Comparison of ENCODE assay signal across 39 cellular contexts in genomic region chr10:101266396-101267298, GRCh38. TPM values are rescaled to one million over a fixed set of nuclear protein-coding genes. Genes with fewer than 3 reads are reported as not detected.
"Had no signal": no experiment of that assay in that cellular context is flagged by ENCODE, and none has a peak within 500 bp of the region (broad histone marks: within the 10 kb centered on the region; RNA-seq: fewer than 3 reads in every experiment).

No MANE protein-coding gene starts in this region.

- DNase-seq: activated CD4-positive, alpha-beta T cell treated with anti-CD3 and anti-CD28 coated beads for 48 hours; activated CD4-positive, alpha-beta T cell treated with anti-CD3 and anti-CD28 coated beads, Interleukin-2, amount 50 U/mL, for 48 hours; activated CD8-positive, alpha-beta memory T cell treated with anti-CD3 and anti-CD28 coated beads, Interleukin-2, amount 50 U/mL, for 4 hours; activated effector memory CD4-positive, alpha-beta T cell treated with anti-CD3 and anti-CD28 coated beads, Interleukin-2, amount 50 U/mL, for 16 hours; activated naive CD4-positive, alpha-beta T cell treated with anti-CD3 and anti-CD28 coated beads for 36 hours; activated naive CD8-positive, alpha-beta T cell treated with anti-CD3 and anti-CD28 coated beads for 36 hours; activated T-cell treated with anti-CD3 and anti-CD28 coated beads, Interleukin-2, amount 50 U/mL, for 1 hour; brain microvascular endothelial cell; effector memory CD8-positive, alpha-beta T cell; head of caudate nucleus; hypothalamus; mucosa of descending colon; nucleus accumbens; stimulated activated CD4-positive, alpha-beta T cell treated with anti-CD3 and anti-CD28 coated beads, Interleukin-15, amount 100 ng/mL, for 24 hours; stimulated activated CD4-positive, alpha-beta T cell treated with anti-CD3 and anti-CD28 coated beads, Interleukin-2, amount 100 ng/mL, for 24 hours; stimulated activated naive B cell treated with anti-CD40 and anti-IgM and Interleukin-4, amounts not matched to agents 10 μg/mL and 1 μg/mL and 100 μg/mL, for 72 hours; stomach; T-helper 9 cell; thyroid gland; upper lobe of left lung had no signal

- H3K4me3 ChIP-seq: ascending aorta, coronary artery, mucosa of descending colon, right atrium auricular region, stomach, thyroid gland, upper lobe of left lung, vagina had no signal

- H3K9ac ChIP-seq: parathyroid adenoma had no signal

- H3K27ac Mint-ChIP-seq: activated naive CD4-positive, alpha-beta T cell treated with anti-CD3 and anti-CD28 coated beads for 36 hours; activated naive CD8-positive, alpha-beta T cell treated with anti-CD3 and anti-CD28 coated beads for 36 hours; activated T-helper 1 cell treated with anti-CD3 and anti-CD28 coated beads, Interleukin-12 subunit alpha, Interleukin-12 subunit beta, Interleukin-2, Interleukin-4 antibody, amounts not matched to agents 30 ng/mL and 10 ng/mL and 1 ng/mL, durations not matched to agents 14 hours and 24 hours and 36 hours; effector memory CD8-positive, alpha-beta T cell; memory B cell; natural killer cell treated with Interleukin-12 subunit alpha and Interleukin-12 subunit beta and Interleukin-15 and Interleukin-18, amount 100 ng/mL, for 72 hours; stimulated activated naive B cell treated with anti-CD40 and anti-IgM and Interleukin-4, amounts not matched to agents 10 μg/mL and 1 μg/mL and 100 μg/mL, for 72 hours; T-helper 1 cell treated with Interleukin-12 subunit alpha and Interleukin-12 subunit beta and Interleukin-4 antibody, amounts not matched to agents 30 μg/mL and 1 μg/mL, for 36 hours had no signal

- H3K27ac ChIP-seq: ascending aorta, brain microvascular endothelial cell, coronary artery, parathyroid adenoma, right atrium auricular region, stomach, thyroid gland, upper lobe of left lung, vagina, VCaP had no signal

- H3K9me3 ChIP-seq: ascending aorta, mucosa of descending colon, right atrium auricular region, stomach, thyroid gland, upper lobe of left lung, vagina had no signal

- H3K27me3 ChIP-seq: ascending aorta, right atrium auricular region, thyroid gland, upper lobe of left lung, vagina had no signal

- H3K79me2 ChIP-seq: parathyroid adenoma had no signal

- H3K4me1 ChIP-seq: ascending aorta, parathyroid adenoma, right atrium auricular region, stomach, thyroid gland, upper lobe of left lung, vagina had no signal

- H3K36me3 ChIP-seq: ascending aorta, brain microvascular endothelial cell, right atrium auricular region, stomach, thyroid gland, upper lobe of left lung, vagina had no signal

- H3K9me3 Mint-ChIP-seq: activated naive CD4-positive, alpha-beta T cell treated with anti-CD3 and anti-CD28 coated beads for 36 hours; activated naive CD8-positive, alpha-beta T cell treated with anti-CD3 and anti-CD28 coated beads for 36 hours; activated T-helper 1 cell treated with anti-CD3 and anti-CD28 coated beads, Interleukin-12 subunit alpha, Interleukin-12 subunit beta, Interleukin-2, Interleukin-4 antibody, amounts not matched to agents 30 ng/mL and 10 ng/mL and 1 ng/mL, durations not matched to agents 14 hours and 24 hours and 36 hours; effector memory CD8-positive, alpha-beta T cell; memory B cell; natural killer cell treated with Interleukin-12 subunit alpha and Interleukin-12 subunit beta and Interleukin-15 and Interleukin-18, amount 100 ng/mL, for 72 hours; stimulated activated naive B cell treated with anti-CD40 and anti-IgM and Interleukin-4, amounts not matched to agents 10 μg/mL and 1 μg/mL and 100 μg/mL, for 72 hours; T-helper 1 cell treated with Interleukin-12 subunit alpha and Interleukin-12 subunit beta and Interleukin-4 antibody, amounts not matched to agents 30 μg/mL and 1 μg/mL, for 36 hours had no signal

- H3K4me1 Mint-ChIP-seq: activated naive CD8-positive, alpha-beta T cell treated with anti-CD3 and anti-CD28 coated beads for 36 hours; memory B cell; stimulated activated naive B cell treated with anti-CD40 and anti-IgM and Interleukin-4, amounts not matched to agents 10 μg/mL and 1 μg/mL and 100 μg/mL, for 72 hours had no signal

- H3K4me3 Mint-ChIP-seq: activated naive CD4-positive, alpha-beta T cell treated with anti-CD3 and anti-CD28 coated beads for 36 hours; activated naive CD8-positive, alpha-beta T cell treated with anti-CD3 and anti-CD28 coated beads for 36 hours; activated T-helper 1 cell treated with anti-CD3 and anti-CD28 coated beads, Interleukin-12 subunit alpha, Interleukin-12 subunit beta, Interleukin-2, Interleukin-4 antibody, amounts not matched to agents 30 ng/mL and 10 ng/mL and 1 ng/mL, durations not matched to agents 14 hours and 24 hours and 36 hours; effector memory CD8-positive, alpha-beta T cell; memory B cell; natural killer cell treated with Interleukin-12 subunit alpha and Interleukin-12 subunit beta and Interleukin-15 and Interleukin-18, amount 100 ng/mL, for 72 hours; stimulated activated naive B cell treated with anti-CD40 and anti-IgM and Interleukin-4, amounts not matched to agents 10 μg/mL and 1 μg/mL and 100 μg/mL, for 72 hours; T-helper 1 cell treated with Interleukin-12 subunit alpha and Interleukin-12 subunit beta and Interleukin-4 antibody, amounts not matched to agents 30 μg/mL and 1 μg/mL, for 36 hours had no signal

- H2AFZ ChIP-seq: parathyroid adenoma had no signal

- H3K36me3 Mint-ChIP-seq: activated naive CD8-positive, alpha-beta T cell treated with anti-CD3 and anti-CD28 coated beads for 36 hours; memory B cell; natural killer cell treated with Interleukin-12 subunit alpha and Interleukin-12 subunit beta and Interleukin-15 and Interleukin-18, amount 100 ng/mL, for 72 hours; stimulated activated naive B cell treated with anti-CD40 and anti-IgM and Interleukin-4, amounts not matched to agents 10 μg/mL and 1 μg/mL and 100 μg/mL, for 72 hours had no signal

- FAIRE-seq: endothelial cell of umbilical vein, TTC549 had no signal

RNA-seq across cellular contexts. Expression of gene LBX1, which starts 37.4 kb away (rescaled TPM):
- total RNA-seq: activated CD8-positive, alpha-beta memory T cell treated with anti-CD3 and anti-CD28 coated beads for 36 hours; activated naive CD4-positive, alpha-beta T cell treated with anti-CD3 and anti-CD28 coated beads for 36 hours; activated naive CD8-positive, alpha-beta T cell treated with anti-CD3 and anti-CD28 coated beads for 36 hours; activated T-helper 1 cell treated with anti-CD3 and anti-CD28 coated beads, Interleukin-12 subunit alpha, Interleukin-12 subunit beta, Interleukin-2, Interleukin-4 antibody, amounts not matched to agents 30 ng/mL and 10 ng/mL and 1 ng/mL, durations not matched to agents 14 hours and 24 hours and 36 hours; ascending aorta; endothelial cell of umbilical vein; fibroblast of villous mesenchyme; kidney epithelial cell; lower leg skin; mucosa of descending colon; natural killer cell treated with Interleukin-12 subunit alpha and Interleukin-12 subunit beta and Interleukin-15 and Interleukin-18, amount 100 ng/mL, for 72 hours; pulmonary artery endothelial cell; right atrium auricular region; stomach; thyroid gland; vagina had no signal
- polyA plus RNA-seq: endothelial cell of umbilical vein, esophagus, fibroblast of lung, stomach had no signal
